30 cellular contexts compared by ENCODE assay signal in genomic region chr20:54105653-54106052, GRCh38. TPM values are rescaled to one million over a fixed set of nuclear protein-coding genes. Genes with fewer than 3 reads are reported as not detected.
"Had no signal": no experiment of that assay in that cellular context is flagged by ENCODE, and none has a peak within 500 bp of the region (broad histone marks: within the 10 kb centered on the region; RNA-seq: fewer than 3 reads in every experiment).

No MANE protein-coding gene starts in this region.

- H3K27ac ChIP-seq: body of pancreas, esophagus muscularis mucosa, heart left ventricle, parathyroid adenoma, stomach, suprapubic skin, tibial nerve, VCaP had no signal

- H3K9ac ChIP-seq: parathyroid adenoma had no signal

- DNase-seq: activated CD4-positive, alpha-beta T cell treated with anti-CD3 and anti-CD28 coated beads, Interleukin-2, amount 10 ng/mL, durations not matched to agents 24 days and 14 days; activated CD8-positive, alpha-beta memory T cell treated with anti-CD3 and anti-CD28 coated beads, Interleukin-2, amount 10 ng/mL, durations not matched to agents 7 days and 5 days; activated CD8-positive, alpha-beta T cell treated with anti-CD3 and anti-CD28 coated beads for 36 hours; activated gamma-delta T cell; activated naive CD4-positive, alpha-beta T cell treated with anti-CD3 and anti-CD28 coated beads, Interleukin-2, amount 50 U/mL, for 16 hours; activated naive CD8-positive, alpha-beta T cell treated with anti-CD3 and anti-CD28 coated beads, Interleukin-2, amount 50 U/mL, for 24 hours; anterior cingulate cortex; body of pancreas; central memory CD4-positive, alpha-beta T cell; dermis blood vessel endothelial cell; effector CD8-positive, alpha-beta T cell; heart left ventricle; islet precursor cell; left colon; mesenchymal stem cell; mucosa of descending colon; nucleus accumbens; small intestine; stimulated activated CD4-positive, alpha-beta T cell treated with anti-CD3 and anti-CD28 coated beads, Interleukin-15, amount 100 ng/mL, for 24 hours; stomach had no signal

- ATAC-seq: activated CD4-positive, CD25-positive, alpha-beta regulatory T cell treated with anti-CD3 and anti-CD28 coated beads, Interleukin-2, amount 50 U/mL, for 24 hours; activated CD8-positive, alpha-beta memory T cell treated with anti-CD3 and anti-CD28 coated beads, Interleukin-2, amount 10 ng/mL, durations not matched to agents 7 days and 5 days; activated CD8-positive, alpha-beta T cell treated with anti-CD3 and anti-CD28 coated beads for 36 hours; activated naive CD8-positive, alpha-beta T cell treated with anti-CD3 and anti-CD28 coated beads, Interleukin-2, amount 50 U/mL, for 24 hours; body of pancreas; heart left ventricle; left colon; mucosa of descending colon; sciatic nerve; stimulated activated memory B cell treated with anti-CD40 and anti-IgM and Interleukin-4, amounts not matched to agents 10 μg/mL and 1 μg/mL and 100 μg/mL, for 72 hours had no signal

- FAIRE-seq: small intestine had no signal

- H3K4me1 ChIP-seq: esophagus muscularis mucosa, parathyroid adenoma, tibial nerve had no signal

- H3K36me3 ChIP-seq: esophagus muscularis mucosa, heart left ventricle, stomach, suprapubic skin, tibial nerve had no signal

- H3K79me2 ChIP-seq: parathyroid adenoma had no signal

- H3K4me3 ChIP-seq: body of pancreas, esophagus muscularis mucosa, heart left ventricle, mucosa of descending colon, stomach, suprapubic skin, tibial nerve had no signal

- H3K27me3 ChIP-seq: body of pancreas, stomach, suprapubic skin, tibial nerve had no signal

- H3K9me3 ChIP-seq: body of pancreas, esophagus muscularis mucosa, heart left ventricle, mucosa of descending colon, stomach, suprapubic skin, tibial nerve had no signal

- H2AFZ ChIP-seq: parathyroid adenoma had no signal

RNA-seq across cellular contexts. Expression of gene BCAS1, which starts 35.3 kb away (rescaled TPM):
- total RNA-seq: activated CD4-positive, alpha-beta T cell treated with anti-CD3 and anti-CD28 coated beads, Interleukin-2, amount 10 ng/mL, durations not matched to agents 24 days and 14 days; activated T-helper 1 cell treated with anti-CD3 and anti-CD28 coated beads, Interleukin-12 subunit alpha, Interleukin-12 subunit beta, Interleukin-2, Interleukin-4 antibody, amounts not matched to agents 30 ng/mL and 10 ng/mL and 1 ng/mL, durations not matched to agents 14 hours and 24 hours and 36 hours; dermis blood vessel endothelial cell; heart left ventricle had no signal
- polyA plus RNA-seq: heart left ventricle, neural cell had no signal
